29 cellular contexts compared by ENCODE assay signal in the genomic region with DNA sequence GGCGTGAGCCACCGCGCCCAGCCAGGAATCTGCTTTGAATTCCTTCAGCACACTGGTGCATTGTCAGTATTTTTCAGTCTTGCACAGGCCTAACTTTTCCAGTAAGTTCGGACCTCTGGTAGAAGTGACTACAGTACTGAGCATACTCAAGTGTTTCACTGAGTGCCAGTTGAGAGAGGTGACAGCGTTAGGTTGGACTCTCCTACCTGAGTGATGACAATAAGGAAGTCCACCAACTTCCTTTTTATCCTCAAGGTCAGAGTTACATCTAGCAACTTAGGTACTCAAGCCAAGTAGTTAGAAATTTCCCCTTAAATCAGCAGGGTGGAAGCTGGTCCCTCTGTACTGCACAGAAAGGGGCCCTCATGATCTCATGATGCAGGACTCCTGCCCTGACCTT.
"Had no signal": no experiment of that assay in that cellular context is flagged by ENCODE, and none has a peak within 500 bp of the region (broad histone marks: within the 10 kb centered on the region; RNA-seq: fewer than 3 reads in every experiment).

No MANE protein-coding gene starts in this region.

- H3K36me3 Mint-ChIP-seq: activated naive CD4-positive, alpha-beta T cell treated with anti-CD3 and anti-CD28 coated beads, Interleukin-2, amount 10 ng/mL, durations not matched to agents 7 days and 5 days; activated naive CD4-positive, alpha-beta T cell treated with anti-CD3 and anti-CD28 coated beads, Interleukin-2, amount 50 U/mL, for 72 hours; activated naive CD8-positive, alpha-beta T cell treated with anti-CD3 and anti-CD28 coated beads, Interleukin-2, amount 10 ng/mL, durations not matched to agents 7 days and 5 days; WTC11 had no signal

- DNase-seq: activated CD4-positive, alpha-beta memory T cell treated with anti-CD3 and anti-CD28 coated beads, Interleukin-2, amount 10 ng/mL, durations not matched to agents 7 days and 5 days; activated CD4-positive, alpha-beta T cell treated with anti-CD3 and anti-CD28 coated beads for 1 hour; activated CD4-positive, alpha-beta T cell treated with anti-CD3 and anti-CD28 coated beads for 4 hours; activated CD4-positive, alpha-beta T cell treated with anti-CD3 and anti-CD28 coated beads, Interleukin-2, amount 10 ng/mL, durations not matched to agents 7 days and 5 days; activated CD4-positive, alpha-beta T cell treated with anti-CD3 and anti-CD28 coated beads, Interleukin-2, amount 50 U/mL, for 4 hours; activated CD8-positive, alpha-beta memory T cell treated with anti-CD3 and anti-CD28 coated beads, Interleukin-2, amount 50 U/mL, for 48 hours; activated gamma-delta T cell; activated naive CD4-positive, alpha-beta T cell; activated naive CD4-positive, alpha-beta T cell treated with anti-CD3 and anti-CD28 coated beads, Interleukin-2, amount 10 ng/mL, durations not matched to agents 7 days and 5 days; activated naive CD8-positive, alpha-beta T cell treated with anti-CD3 and anti-CD28 coated beads, Interleukin-2, amount 10 ng/mL, durations not matched to agents 7 days and 5 days; activated T-cell treated with anti-CD3 and anti-CD28 coated beads for 4 hours; activated T-cell treated with anti-CD3 and anti-CD28 coated beads, Interleukin-2, amount 50 U/mL, for 24 hours; activated T-cell treated with anti-CD3 and anti-CD28 coated beads, Interleukin-2, amount 50 U/mL, for 72 hours; anterior cingulate cortex; brain microvascular endothelial cell; caudate nucleus; cortex of kidney; dermis blood vessel endothelial cell; effector CD4-positive, alpha-beta T cell; effector memory CD8-positive, alpha-beta T cell; erythroblast; foreskin keratinocyte; gastrocnemius medialis; T-helper 1 cell; T-helper 2 cell had no signal

- H3K9me3 ChIP-seq: esophagus muscularis mucosa, gastrocnemius medialis had no signal

- H3K36me3 ChIP-seq: brain microvascular endothelial cell, esophagus muscularis mucosa, gastrocnemius medialis had no signal

- H3K4me1 Mint-ChIP-seq: WTC11 had no signal

- H3K9me3 Mint-ChIP-seq: activated CD4-positive, alpha-beta memory T cell treated with anti-CD3 and anti-CD28 coated beads, Interleukin-2, amount 10 ng/mL, durations not matched to agents 7 days and 5 days; activated CD4-positive, alpha-beta T cell treated with anti-CD3 and anti-CD28 coated beads, Interleukin-2, amount 10 ng/mL, durations not matched to agents 7 days and 5 days; activated naive CD4-positive, alpha-beta T cell treated with anti-CD3 and anti-CD28 coated beads, Interleukin-2, amount 10 ng/mL, durations not matched to agents 7 days and 5 days; activated naive CD4-positive, alpha-beta T cell treated with anti-CD3 and anti-CD28 coated beads, Interleukin-2, amount 50 U/mL, for 72 hours; activated naive CD8-positive, alpha-beta T cell treated with anti-CD3 and anti-CD28 coated beads, Interleukin-2, amount 10 ng/mL, durations not matched to agents 7 days and 5 days; activated T-cell treated with anti-CD3 and anti-CD28 coated beads, Interleukin-2, amount 50 U/mL, for 24 hours; activated T-cell treated with anti-CD3 and anti-CD28 coated beads, Interleukin-2, amount 50 U/mL, for 72 hours; effector memory CD8-positive, alpha-beta T cell; WTC11 had no signal

- H3K4me1 ChIP-seq: esophagus muscularis mucosa, foreskin keratinocyte, gastrocnemius medialis had no signal

- H3K27ac Mint-ChIP-seq: activated CD4-positive, alpha-beta memory T cell treated with anti-CD3 and anti-CD28 coated beads, Interleukin-2, amount 10 ng/mL, durations not matched to agents 7 days and 5 days; activated CD4-positive, alpha-beta T cell treated with anti-CD3 and anti-CD28 coated beads, Interleukin-2, amount 10 ng/mL, durations not matched to agents 7 days and 5 days; activated naive CD4-positive, alpha-beta T cell treated with anti-CD3 and anti-CD28 coated beads, Interleukin-2, amount 10 ng/mL, durations not matched to agents 7 days and 5 days; activated naive CD4-positive, alpha-beta T cell treated with anti-CD3 and anti-CD28 coated beads, Interleukin-2, amount 50 U/mL, for 72 hours; activated naive CD8-positive, alpha-beta T cell treated with anti-CD3 and anti-CD28 coated beads, Interleukin-2, amount 10 ng/mL, durations not matched to agents 7 days and 5 days; activated T-cell treated with anti-CD3 and anti-CD28 coated beads, Interleukin-2, amount 50 U/mL, for 24 hours; activated T-cell treated with anti-CD3 and anti-CD28 coated beads, Interleukin-2, amount 50 U/mL, for 72 hours; effector memory CD8-positive, alpha-beta T cell; WTC11 had no signal

- H3K27me3 ChIP-seq: brain microvascular endothelial cell, esophagus muscularis mucosa, foreskin keratinocyte, gastrocnemius medialis had no signal

- H3K4me3 Mint-ChIP-seq: activated CD4-positive, alpha-beta memory T cell treated with anti-CD3 and anti-CD28 coated beads, Interleukin-2, amount 10 ng/mL, durations not matched to agents 7 days and 5 days; activated CD4-positive, alpha-beta T cell treated with anti-CD3 and anti-CD28 coated beads, Interleukin-2, amount 10 ng/mL, durations not matched to agents 7 days and 5 days; activated naive CD4-positive, alpha-beta T cell treated with anti-CD3 and anti-CD28 coated beads, Interleukin-2, amount 10 ng/mL, durations not matched to agents 7 days and 5 days; activated naive CD8-positive, alpha-beta T cell treated with anti-CD3 and anti-CD28 coated beads, Interleukin-2, amount 10 ng/mL, durations not matched to agents 7 days and 5 days; activated T-cell treated with anti-CD3 and anti-CD28 coated beads, Interleukin-2, amount 50 U/mL, for 24 hours; activated T-cell treated with anti-CD3 and anti-CD28 coated beads, Interleukin-2, amount 50 U/mL, for 72 hours; effector memory CD8-positive, alpha-beta T cell; WTC11 had no signal

- H3K27me3 Mint-ChIP-seq: activated T-cell treated with anti-CD3 and anti-CD28 coated beads, Interleukin-2, amount 50 U/mL, for 24 hours had no signal

- H3K4me3 ChIP-seq: esophagus muscularis mucosa, gastrocnemius medialis had no signal

- H3K27ac ChIP-seq: brain microvascular endothelial cell, esophagus muscularis mucosa, foreskin keratinocyte, gastrocnemius medialis, VCaP had no signal

- ATAC-seq: activated naive CD4-positive, alpha-beta T cell treated with anti-CD3 and anti-CD28 coated beads, Interleukin-2, amount 50 U/mL, for 72 hours; activated T-cell treated with anti-CD3 and anti-CD28 coated beads, Interleukin-2, amount 50 U/mL, for 72 hours; effector memory CD8-positive, alpha-beta T cell; foreskin keratinocyte; gastrocnemius medialis; WTC11 had no signal
